ENCODE assay signal across 9 cellular contexts in genomic region chr2:190477563-190478454, GRCh38. TPM values are rescaled to one million over a fixed set of nuclear protein-coding genes. Genes with fewer than 3 reads are reported as not detected.
DNase-seq lines count a peak whose midpoint lies in the region; ATAC-seq lines count a peak whose summit lies in the region.
"Had no signal": no experiment of that assay in that cellular context is flagged by ENCODE, and none has a peak within 500 bp of the region (broad histone marks: within the 10 kb centered on the region; RNA-seq: fewer than 3 reads in every experiment).

No MANE protein-coding gene starts in this region.

- intact Hi-C loops in sciatic nerve (cut with DNase I), result no loop called here

- peaks cover 0 to 17% (median 6%) of the 10 kb centered on the region in 3 donors for H3K36me3 Mint-ChIP-seq in immature natural killer cell
- H3K36me3 Mint-ChIP-seq: natural killer cell had no signal

- no peaks in the 10 kb centered on the region for H3K9me3 Mint-ChIP-seq in immature natural killer cell

- DNase-seq in NCI-H187 (lab: John Stamatoyannopoulos, UW) (peak; percentile 29 to 53), amniotic epithelial cell (ENCODE audit: low read depth) (peak; percentile 20), immature natural killer cell (no peak), sciatic nerve (ENCODE audit: low spot score) (no peak), hepatic stellate cell (ENCODE audit: low spot score) (no peak)
- no peak for DNase-seq in activated CD4-positive, CD25-positive, alpha-beta regulatory T cell (lab: John Stamatoyannopoulos, UW)
- DNase-seq: natural killer cell had no signal

- no peak overlapping the region for H3K4me3 Mint-ChIP-seq in immature natural killer cell
- H3K4me3 Mint-ChIP-seq: natural killer cell had no signal

- peaks cover 0 to 2% (median 0%) of the 10 kb centered on the region in 3 donors for H3K27me3 Mint-ChIP-seq in immature natural killer cell (ENCODE audit: low read depth in 3 of 3)

- ATAC-seq in sciatic nerve, result peak; percentile 91
- no peak for ATAC-seq in GM21367 (IDR thresholded peaks at IDR 0.05; ENCODE audit: unreplicated experiment)
- ATAC-seq in GM18517 (IDR thresholded peaks at IDR 0.05; ENCODE audit: unreplicated experiment), result no peak
- ATAC-seq: natural killer cell had no signal

- peaks cover 8 to 40% of the 10 kb centered on the region in 2 donors for H3K4me1 Mint-ChIP-seq in immature natural killer cell

- peak overlapping the region in 5 of 6 donors; percentile 1 to 55 (median 19) for H3K27ac Mint-ChIP-seq in immature natural killer cell

RNA-seq across cellular contexts. Expression of gene NEMP2, which starts 56.7 kb away (rescaled TPM):
- polyA plus RNA-seq in immature natural killer cell, result 10 to 100 TPM; 10.4 to 20.0 (median 11.4) TPM
- 5.6 TPM for total RNA-seq in sciatic nerve

Comparison
In these comparisons a context has a peak if more than half of its experiments do, and no peak if none do; other contexts are left out.
1. DNase-seq: peak in NCI-H187 (2 of 2) and amniotic epithelial cell (single experiment); none in immature natural killer cell (0 of 3), sciatic nerve (single experiment), hepatic stellate cell (single experiment) and activated CD4-positive, CD25-positive, alpha-beta regulatory T cell (0 of 4).